In genomic region chr7:76393116-76394031, GRCh38 we compare ENCODE assay signal across 8 cellular contexts. TPM values are rescaled to one million over a fixed set of nuclear protein-coding genes. Genes with fewer than 3 reads are reported as not detected.
DNase-seq lines count a peak whose midpoint lies in the region; ATAC-seq and TF ChIP-seq lines count a peak whose summit lies in the region.

No MANE protein-coding gene starts in this region.

- peaks cover 6% of the 10 kb centered on the region for H3K4me1 ChIP-seq in endodermal cell (ENCODE audit: control insufficient read depth, insufficient read depth, low read length)

- H3K27me3 Mint-ChIP-seq in activated CD8-positive, alpha-beta memory T cell treated with anti-CD3 and anti-CD28 coated beads, Interleukin-2, amount 10 ng/mL, durations not matched to agents 7 days and 5 days, result peaks cover 3% of the 10 kb centered on the region
- H3K27me3 Mint-ChIP-seq in endodermal cell (ENCODE audit: insufficient read depth), result peaks cover 5% of the 10 kb centered on the region

- H3K9me3 Mint-ChIP-seq in activated CD8-positive, alpha-beta memory T cell treated with anti-CD3 and anti-CD28 coated beads, Interleukin-2, amount 10 ng/mL, durations not matched to agents 7 days and 5 days (ENCODE audit: low read depth), result no peaks in the 10 kb centered on the region
- no peaks in the 10 kb centered on the region for H3K9me3 Mint-ChIP-seq in endodermal cell

- no peaks in the 10 kb centered on the region for H3K27me3 ChIP-seq in endodermal cell (ENCODE audit: control insufficient read depth, insufficient read depth, low read length, poor library complexity, severe bottlenecking)

- peak overlapping the region; percentile 64 for H3K9ac ChIP-seq in endodermal cell (ENCODE audit: extremely low read depth, low read length, poor library complexity, severe bottlenecking)

- peak overlapping the region; percentile 80 for H3K4me3 ChIP-seq in endodermal cell (ENCODE audit: low read length)

- peaks cover 35% of the 10 kb centered on the region for H3K4me1 Mint-ChIP-seq in activated CD8-positive, alpha-beta memory T cell treated with anti-CD3 and anti-CD28 coated beads, Interleukin-2, amount 10 ng/mL, durations not matched to agents 7 days and 5 days
- peaks cover 14% of the 10 kb centered on the region for H3K4me1 Mint-ChIP-seq in endodermal cell

- peak overlapping the region; percentile 77 for H3K4me3 Mint-ChIP-seq in activated CD8-positive, alpha-beta memory T cell treated with anti-CD3 and anti-CD28 coated beads, Interleukin-2, amount 10 ng/mL, durations not matched to agents 7 days and 5 days
- peak overlapping the region; percentile 52 for H3K4me3 Mint-ChIP-seq in endodermal cell

- H3K36me3 ChIP-seq in endodermal cell (ENCODE audit: control insufficient read depth, insufficient read depth, low read length), result no peaks in the 10 kb centered on the region

- TF ChIP-seq CTCF in GM20000 (IDR thresholded peaks at IDR 0.05; ENCODE audit: extremely low read depth, missing control alignments) (no peak), endodermal cell (conservative IDR thresholded peaks at IDR 0.05) (peak; percentile 38)

- no peak overlapping the region for H3K27ac ChIP-seq in endodermal cell (ENCODE audit: low read depth, low read length)

- peak; percentile 88 for DNase-seq in COR-L47 (lab: John Stamatoyannopoulos, UW)
- peak; percentile 100 for DNase-seq in GM20000 (ENCODE audit: low spot score)
- DNase-seq in HS-27A (ENCODE audit: low read depth), result peak; percentile 69
- peak; percentile 94 for DNase-seq in NK-92 treated with Interleukin-12 subunit alpha and Interleukin-12 subunit beta, amount 100 ng/mL, for 24 hours (lab: John Stamatoyannopoulos, UW)
- DNase-seq in activated CD8-positive, alpha-beta memory T cell treated with anti-CD3 and anti-CD28 coated beads, Interleukin-2, amount 10 ng/mL, durations not matched to agents 7 days and 5 days, result peak; percentile 93
- peak; percentile 97 for DNase-seq in endodermal cell
- peak; percentile 93 for DNase-seq in midbrain (lab: John Stamatoyannopoulos, UW)
- peak; percentile 88 to 90 for DNase-seq in stimulated activated CD8-positive, alpha-beta memory T cell treated with anti-CD3 and anti-CD28 coated beads, Interleukin-15, amount 100 ng/mL, for 48 hours (ENCODE audit: low read depth in 2 of 2)

- 0 to 6% methylated on average over 13 to 99 of the region's 99 CpGs for WGBS in endodermal cell (ENCODE audit: insufficient coverage in 1 of 2, insufficient read length in 1 of 2), 2 experiments

- no peaks in the 10 kb centered on the region for H3K36me3 Mint-ChIP-seq in activated CD8-positive, alpha-beta memory T cell treated with anti-CD3 and anti-CD28 coated beads, Interleukin-2, amount 10 ng/mL, durations not matched to agents 7 days and 5 days
- H3K36me3 Mint-ChIP-seq in endodermal cell (ENCODE audit: low read depth), result peaks cover 4% of the 10 kb centered on the region

- peak; percentile 86 for ATAC-seq in activated CD8-positive, alpha-beta memory T cell treated with anti-CD3 and anti-CD28 coated beads, Interleukin-2, amount 10 ng/mL, durations not matched to agents 7 days and 5 days

- CTCF ChIA-PET in activated CD8-positive, alpha-beta memory T cell treated with anti-CD3 and anti-CD28 coated beads, Interleukin-2, amount 10 ng/mL, durations not matched to agents 7 days and 5 days (lab: Charles Lee), result interaction anchor here (0.8 to 1.4 kb wide), 5 partner anchors 10 to 79 kb away, joined by 3 to 4 read pairs (median 3); no protein-coding TSS in a partner anchor

- H3K27ac Mint-ChIP-seq in activated CD8-positive, alpha-beta memory T cell treated with anti-CD3 and anti-CD28 coated beads, Interleukin-2, amount 10 ng/mL, durations not matched to agents 7 days and 5 days, result peak overlapping the region; percentile 98
- peak overlapping the region; percentile 66 for H3K27ac Mint-ChIP-seq in endodermal cell

- no peaks in the 10 kb centered on the region for H3K9me3 ChIP-seq in endodermal cell (ENCODE audit: control insufficient read depth, low read length)

RNA-seq across cellular contexts. Expression of gene SSC4D, which starts 16.1 kb away (rescaled TPM):
- under 1 TPM; 0.23 to 0.64 TPM for total RNA-seq in activated CD8-positive, alpha-beta memory T cell treated with anti-CD3 and anti-CD28 coated beads, Interleukin-2, amount 10 ng/mL, durations not matched to agents 7 days and 5 days
- total RNA-seq in endodermal cell, result 10 to 100 TPM; 21.9 to 44.5 TPM
- 9.5 TPM for polyA plus RNA-seq in endodermal cell (2013, experiment 1 of 2)
- 8.4 TPM for polyA plus RNA-seq in endodermal cell (2013, experiment 2 of 2)

RNA-seq across cellular contexts. Expression of gene ZP3, which starts 31.4 kb away (rescaled TPM):
- under 1 TPM; 0.64 to 0.94 TPM for total RNA-seq in activated CD8-positive, alpha-beta memory T cell treated with anti-CD3 and anti-CD28 coated beads, Interleukin-2, amount 10 ng/mL, durations not matched to agents 7 days and 5 days
- 1 to 10 TPM in 1 of 2 donors, under 1 TPM in 1; 0.53 to 2.3 TPM for total RNA-seq in endodermal cell
- polyA plus RNA-seq in endodermal cell (2013, experiment 1 of 2), result 1.4 TPM
- not detected for polyA plus RNA-seq in endodermal cell (2013, experiment 2 of 2)

RNA-seq across cellular contexts. Expression of gene YWHAG, which starts 34.6 kb away (rescaled TPM):
- total RNA-seq in activated CD8-positive, alpha-beta memory T cell treated with anti-CD3 and anti-CD28 coated beads, Interleukin-2, amount 10 ng/mL, durations not matched to agents 7 days and 5 days, result 100 to 1,000 TPM in 1 of 2 experiments, 10 to 100 TPM in 1; 80.8 to 115 TPM
- 100 to 1,000 TPM; 148 TPM for total RNA-seq in endodermal cell
- 163 TPM for polyA plus RNA-seq in endodermal cell (2013, experiment 1 of 2)
- polyA plus RNA-seq in endodermal cell (2013, experiment 2 of 2), result 160 TPM

Comparison
In these comparisons a context has a peak if more than half of its experiments do, and no peak if none do; other contexts are left out.
1. RNA of gene SSC4D, which starts 16.1 kb away (total RNA-seq): 21.9 to 44.5 TPM in endodermal cell; 0.23 to 0.64 TPM in activated CD8-positive, alpha-beta memory T cell treated with anti-CD3 and anti-CD28 coated beads, Interleukin-2, amount 10 ng/mL, durations not matched to agents 7 days and 5 days; every median in the first group is over 10 times any median in the second.
2. Peak in every context shown above with its lines, with median percentiles within 50 percentile points of each other: DNase-seq.